ENCODE assay signal across 8 cellular contexts in genomic region chr17:42403150-42403549, GRCh38. TPM values are rescaled to one million over a fixed set of nuclear protein-coding genes. Genes with fewer than 3 reads are reported as not detected.
DNase-seq lines count a peak whose midpoint lies in the region; ATAC-seq, FAIRE-seq and TF ChIP-seq lines count a peak whose summit lies in the region.

No MANE protein-coding gene starts in this region.

- no peak overlapping the region for H3K4me3 Mint-ChIP-seq in natural killer cell

- H3K36me3 ChIP-seq in GM06990 (ENCODE audit: control insufficient read depth, insufficient read depth, low read length) = no peaks in the 10 kb centered on the region

- TF ChIP-seq CTCF in GM06990 (IDR thresholded peaks at IDR 0.05; ENCODE audit: insufficient read depth, low read length, poor library complexity, severe bottlenecking) (peak; percentile 64), natural killer cell (IDR thresholded peaks at IDR 0.05) (no peak)

- peak; percentile 36 for DNase-seq in GM06990 (ENCODE audit: extremely low read depth, insufficient read length)
- peak; percentile 18 for DNase-seq in NCI-H748 (lab: John Stamatoyannopoulos, UW; ENCODE audit: unreplicated experiment)
- peak; percentile 64 for DNase-seq in activated naive CD4-positive, alpha-beta T cell treated with anti-CD3 and anti-CD28 coated beads, Interleukin-2, amount 50 U/mL, for 16 hours
- DNase-seq in natural killer cell = no peak
- DNase-seq in hippocampal formation (lab: John Stamatoyannopoulos, UW) = no peak
- DNase-seq in glomerular visceral epithelial cell (ENCODE audit: extremely low spot score) = no peak
- no peak for DNase-seq in H54 (ENCODE audit: insufficient read length, low spot score)

- H3K27me3 Mint-ChIP-seq in natural killer cell (ENCODE audit: low read depth in 2 of 2) = peaks cover 0 to 2% of the 10 kb centered on the region in 2 donors

- peak in 2 of 3 donors; percentile 32 to 34 for ATAC-seq in natural killer cell
- no peak for ATAC-seq in HG03025 (IDR thresholded peaks at IDR 0.05; ENCODE audit: low FRiP score, unreplicated experiment)

- H3K9me3 Mint-ChIP-seq in natural killer cell = no peaks in the 10 kb centered on the region

- TF ChIP-seq POLR2A in H54 (IDR thresholded peaks at IDR 0.05; ENCODE audit: low read depth, low read length) = no peak

- no peaks in the 10 kb centered on the region for H3K36me3 Mint-ChIP-seq in natural killer cell

- peaks cover 15 to 19% of the 10 kb centered on the region in 2 donors for H3K4me1 Mint-ChIP-seq in natural killer cell

- intact Hi-C loops in natural killer cell (cut with micrococcal nuclease) = no loop called here

- FAIRE-seq in H54 (lab: Jason Lieb, UNC) = no peak

- H3K27ac Mint-ChIP-seq in natural killer cell = no peak overlapping the region

- H3K27me3 ChIP-seq in GM06990 (replicated peaks; ENCODE audit: control insufficient read depth, insufficient read depth, low read length) = no peaks in the 10 kb centered on the region

- H3K4me3 ChIP-seq in GM06990 (replicated peaks; ENCODE audit: low read depth, low read length) = no peak overlapping the region

RNA-seq across cellular contexts. Expression of gene STAT3, which starts 14.9 kb away (rescaled TPM):
- total RNA-seq in natural killer cell = 100 to 1,000 TPM; 190 to 246 (median 206) TPM

RNA-seq across cellular contexts. Expression of gene CAVIN1, which starts 19.9 kb away (rescaled TPM):
- under 1 TPM in 2 of 3 donors, not detected in 1; 0.11 to 0.20 TPM for total RNA-seq in natural killer cell

RNA-seq across cellular contexts. Expression of gene ATP6V0A1, which starts 55.5 kb away (rescaled TPM):
- 10 to 100 TPM in 1 of 3 donors, 1 to 10 TPM in 2; 4.8 to 33.5 (median 7.5) TPM for total RNA-seq in natural killer cell

Comparison
In these comparisons a context has a peak if more than half of its experiments do, and no peak if none do; other contexts are left out.
1. DNase-seq: peak in GM06990 (single experiment), NCI-H748 (single experiment) and activated naive CD4-positive, alpha-beta T cell treated with anti-CD3 and anti-CD28 coated beads, Interleukin-2, amount 50 U/mL, for 16 hours (single experiment); none in natural killer cell (single experiment), hippocampal formation (0 of 2), glomerular visceral epithelial cell (single experiment) and H54 (single experiment).